10 cellular contexts compared by ENCODE assay signal in genomic region chr12:91098942-91099341, GRCh38. TPM values are rescaled to one million over a fixed set of nuclear protein-coding genes. Genes with fewer than 3 reads are reported as not detected.
DNase-seq lines count a peak whose midpoint lies in the region; ATAC-seq and TF ChIP-seq lines count a peak whose summit lies in the region.
"Had no signal": no experiment of that assay in that cellular context is flagged by ENCODE, and none has a peak within 500 bp of the region (broad histone marks: within the 10 kb centered on the region; RNA-seq: fewer than 3 reads in every experiment).

No MANE protein-coding gene starts in this region.

- H3K4me1 Mint-ChIP-seq in T-helper 17 cell, result no peaks in the 10 kb centered on the region

- no peaks in the 10 kb centered on the region for H3K27me3 ChIP-seq in AG04450 (ENCODE audit: control insufficient read depth, insufficient read depth, low read length)

- DNase-seq in AG04450 (ENCODE audit: low read depth, low spot score), result peak; percentile 78
- peak; percentile 84 for DNase-seq in LoVo (ENCODE audit: low spot score)
- peak; percentile 97 for DNase-seq in choroid plexus epithelial cell (ENCODE audit: low read depth)
- peak; percentile 42 for DNase-seq in mucosa of gallbladder (ENCODE audit: low spot score)
- DNase-seq in Ammon's horn (ENCODE audit: low spot score), result no peak
- DNase-seq in T-helper 17 cell, result no peak
- DNase-seq: effector CD4-positive, alpha-beta T cell had no signal

- no peaks in the 10 kb centered on the region for H3K36me3 Mint-ChIP-seq in T-helper 17 cell (ENCODE audit: low read depth)

- H3K4me3 Mint-ChIP-seq in T-helper 17 cell, result no peak overlapping the region

- H3K9me3 ChIP-seq in AG04450 (ENCODE audit: control insufficient read depth, insufficient read depth, low read length) (no peaks in the 10 kb centered on the region), T-helper 17 cell (ENCODE audit: control insufficient read depth, low read length, poor library complexity, severe bottlenecking) (no peaks in the 10 kb centered on the region)

- TF ChIP-seq CTCF in AG04450 (IDR thresholded peaks at IDR 0.05; ENCODE audit: low read depth, low read length), result no peak
- TF ChIP-seq CTCF in choroid plexus epithelial cell (conservative IDR thresholded peaks at IDR 0.05; ENCODE audit: low read depth, low read length), result no peak

- POLR2A ChIA-PET in AG04450 (lab: Yijun Ruan, JAX), result interaction anchor here (0.6 to 1.3 kb wide), 3 partner anchors 8 to 257 kb away, joined by 3 to 4 read pairs (median 3); no protein-coding TSS in a partner anchor

- CTCF ChIA-PET in AG04450 (lab: Charles Lee), result interaction anchor here (1.1 to 2.4 kb wide), 2 partner anchors 10 to 13 kb away, joined by 3 to 21 read pairs; no protein-coding TSS in a partner anchor

- H3K4me3 ChIP-seq in AG04450 (ENCODE audit: low read depth, low read length), result no peak overlapping the region
- no peak overlapping the region for H3K4me3 ChIP-seq in choroid plexus epithelial cell (ENCODE audit: low read depth, low read length)
- H3K4me3 ChIP-seq: SK-N-MC had no signal

- no peak overlapping the region for H3K27ac Mint-ChIP-seq in T-helper 17 cell

- no peak overlapping the region for H3K27ac ChIP-seq in AG04450 (ENCODE audit: low read depth, low read length)
- H3K27ac ChIP-seq: SK-N-MC had no signal

- ATAC-seq in HG02623 (IDR thresholded peaks at IDR 0.05; ENCODE audit: unreplicated experiment) (no peak), HG03442 (IDR thresholded peaks at IDR 0.05; ENCODE audit: unreplicated experiment) (no peak), T-helper 17 cell (no peak)

- no peaks in the 10 kb centered on the region for H3K27me3 Mint-ChIP-seq in T-helper 17 cell

RNA-seq across cellular contexts. Expression of gene LUM, which starts 12.4 kb away (rescaled TPM):
- 236 and 307 TPM in 2 replicates for polyA plus RNA-seq in AG04450 (2011; rRNA removed)
- 31.3 and 58.2 TPM in 2 replicates for polyA minus RNA-seq in AG04450 (2011; rRNA and poly(A)+ RNA removed)
- total RNA-seq in mucosa of gallbladder (172 TPM), T-helper 17 cell (not detected)

RNA-seq across cellular contexts. Expression of gene KERA, which starts 41.1 kb away (rescaled TPM):
- not detected in 2 replicates for polyA plus RNA-seq in AG04450 (2011; rRNA removed)
- polyA minus RNA-seq in AG04450 (2011; rRNA and poly(A)+ RNA removed), result not detected in 2 replicates
- total RNA-seq in mucosa of gallbladder (not detected), T-helper 17 cell (not detected)

Comparison
In these comparisons a context has a peak if more than half of its experiments do, and no peak if none do; other contexts are left out.
1. DNase-seq: peak in AG04450 (single experiment), LoVo (single experiment), choroid plexus epithelial cell (single experiment) and mucosa of gallbladder (single experiment); none in Ammon's horn (single experiment) and T-helper 17 cell (0 of 3).
2. RNA of gene LUM, which starts 12.4 kb away (total RNA-seq): 172 TPM in mucosa of gallbladder (single experiment); not detected in T-helper 17 cell; every median in the first group is over 100 times any median in the second.